Comparison of ENCODE assay signal across 1 cellular context in the genomic region with DNA sequence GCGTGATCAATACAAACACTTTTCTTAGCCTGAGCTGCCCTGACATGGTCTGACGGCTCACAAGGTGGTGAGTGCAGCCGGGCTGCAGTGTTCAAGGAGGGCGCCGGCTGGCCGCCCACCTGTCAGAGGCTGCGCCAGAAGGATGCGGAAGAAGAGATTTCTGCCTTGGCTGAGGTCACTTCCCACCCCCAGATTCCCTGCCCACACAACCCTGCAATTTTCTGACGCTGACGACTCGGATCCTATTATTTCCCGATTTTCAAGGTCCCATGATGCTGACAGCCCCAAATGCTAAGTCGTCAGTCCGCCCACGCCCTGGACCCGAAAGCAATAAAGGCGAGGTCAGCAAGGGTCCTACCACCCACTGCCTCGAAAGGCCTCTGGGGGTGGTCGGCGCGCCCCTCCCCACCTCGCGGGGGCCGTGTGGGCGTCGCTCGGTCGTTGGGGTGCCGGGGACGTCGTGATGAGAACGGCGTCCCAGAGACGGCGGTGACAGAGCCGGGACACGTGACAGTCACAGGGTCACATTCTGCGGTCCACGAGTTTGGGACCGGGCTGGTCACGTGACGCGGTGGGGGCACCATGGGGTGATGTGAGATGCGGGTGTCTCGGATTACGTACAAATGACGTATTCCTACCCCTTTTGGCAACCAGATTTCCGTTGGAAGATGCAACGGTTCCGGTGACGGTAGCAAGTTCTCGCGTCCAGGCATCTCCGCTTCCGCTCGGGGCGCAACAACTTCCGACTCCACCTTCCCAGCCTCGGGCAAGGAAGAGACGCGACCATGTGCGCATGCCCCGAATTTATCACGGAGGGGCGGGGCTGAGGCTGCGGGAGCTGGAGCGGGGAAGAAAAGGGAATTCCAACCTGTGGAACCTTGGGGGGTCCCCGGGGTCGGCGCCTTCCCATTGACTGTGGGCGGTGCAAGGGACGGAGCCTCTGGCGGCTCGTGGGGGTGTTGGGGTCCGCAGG.
TF ChIP-seq lines count a peak whose summit lies in the region.

A gene with protein sequence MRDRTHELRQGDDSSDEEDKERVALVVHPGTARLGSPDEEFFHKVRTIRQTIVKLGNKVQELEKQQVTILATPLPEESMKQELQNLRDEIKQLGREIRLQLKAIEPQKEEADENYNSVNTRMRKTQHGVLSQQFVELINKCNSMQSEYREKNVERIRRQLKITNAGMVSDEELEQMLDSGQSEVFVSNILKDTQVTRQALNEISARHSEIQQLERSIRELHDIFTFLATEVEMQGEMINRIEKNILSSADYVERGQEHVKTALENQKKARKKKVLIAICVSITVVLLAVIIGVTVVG (plus strand): TSS at position 823 of the 973 bp plus-strand sequence. CDS start 248 bp downstream, outside the sequence.

TF ChIP-seq in HEK293, 187 proteins besides CTCF, POLR2A, EP300 and RAD21 (continued from another document and continues in another):
- TF ChIP-seq, protein P1, sequence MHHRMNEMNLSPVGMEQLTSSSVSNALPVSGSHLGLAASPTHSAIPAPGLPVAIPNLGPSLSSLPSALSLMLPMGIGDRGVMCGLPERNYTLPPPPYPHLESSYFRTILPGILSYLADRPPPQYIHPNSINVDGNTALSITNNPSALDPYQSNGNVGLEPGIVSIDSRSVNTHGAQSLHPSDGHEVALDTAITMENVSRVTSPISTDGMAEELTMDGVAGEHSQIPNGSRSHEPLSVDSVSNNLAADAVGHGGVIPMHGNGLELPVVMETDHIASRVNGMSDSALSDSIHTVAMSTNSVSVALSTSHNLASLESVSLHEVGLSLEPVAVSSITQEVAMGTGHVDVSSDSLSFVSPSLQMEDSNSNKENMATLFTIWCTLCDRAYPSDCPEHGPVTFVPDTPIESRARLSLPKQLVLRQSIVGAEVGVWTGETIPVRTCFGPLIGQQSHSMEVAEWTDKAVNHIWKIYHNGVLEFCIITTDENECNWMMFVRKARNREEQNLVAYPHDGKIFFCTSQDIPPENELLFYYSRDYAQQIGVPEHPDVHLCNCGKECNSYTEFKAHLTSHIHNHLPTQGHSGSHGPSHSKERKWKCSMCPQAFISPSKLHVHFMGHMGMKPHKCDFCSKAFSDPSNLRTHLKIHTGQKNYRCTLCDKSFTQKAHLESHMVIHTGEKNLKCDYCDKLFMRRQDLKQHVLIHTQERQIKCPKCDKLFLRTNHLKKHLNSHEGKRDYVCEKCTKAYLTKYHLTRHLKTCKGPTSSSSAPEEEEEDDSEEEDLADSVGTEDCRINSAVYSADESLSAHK (tag by site-specific recombination; IDR thresholded peaks at IDR 0.05) = peak; percentile 72; the same call in 1 of the 2 replicates
- TF ChIP-seq, protein P2, sequence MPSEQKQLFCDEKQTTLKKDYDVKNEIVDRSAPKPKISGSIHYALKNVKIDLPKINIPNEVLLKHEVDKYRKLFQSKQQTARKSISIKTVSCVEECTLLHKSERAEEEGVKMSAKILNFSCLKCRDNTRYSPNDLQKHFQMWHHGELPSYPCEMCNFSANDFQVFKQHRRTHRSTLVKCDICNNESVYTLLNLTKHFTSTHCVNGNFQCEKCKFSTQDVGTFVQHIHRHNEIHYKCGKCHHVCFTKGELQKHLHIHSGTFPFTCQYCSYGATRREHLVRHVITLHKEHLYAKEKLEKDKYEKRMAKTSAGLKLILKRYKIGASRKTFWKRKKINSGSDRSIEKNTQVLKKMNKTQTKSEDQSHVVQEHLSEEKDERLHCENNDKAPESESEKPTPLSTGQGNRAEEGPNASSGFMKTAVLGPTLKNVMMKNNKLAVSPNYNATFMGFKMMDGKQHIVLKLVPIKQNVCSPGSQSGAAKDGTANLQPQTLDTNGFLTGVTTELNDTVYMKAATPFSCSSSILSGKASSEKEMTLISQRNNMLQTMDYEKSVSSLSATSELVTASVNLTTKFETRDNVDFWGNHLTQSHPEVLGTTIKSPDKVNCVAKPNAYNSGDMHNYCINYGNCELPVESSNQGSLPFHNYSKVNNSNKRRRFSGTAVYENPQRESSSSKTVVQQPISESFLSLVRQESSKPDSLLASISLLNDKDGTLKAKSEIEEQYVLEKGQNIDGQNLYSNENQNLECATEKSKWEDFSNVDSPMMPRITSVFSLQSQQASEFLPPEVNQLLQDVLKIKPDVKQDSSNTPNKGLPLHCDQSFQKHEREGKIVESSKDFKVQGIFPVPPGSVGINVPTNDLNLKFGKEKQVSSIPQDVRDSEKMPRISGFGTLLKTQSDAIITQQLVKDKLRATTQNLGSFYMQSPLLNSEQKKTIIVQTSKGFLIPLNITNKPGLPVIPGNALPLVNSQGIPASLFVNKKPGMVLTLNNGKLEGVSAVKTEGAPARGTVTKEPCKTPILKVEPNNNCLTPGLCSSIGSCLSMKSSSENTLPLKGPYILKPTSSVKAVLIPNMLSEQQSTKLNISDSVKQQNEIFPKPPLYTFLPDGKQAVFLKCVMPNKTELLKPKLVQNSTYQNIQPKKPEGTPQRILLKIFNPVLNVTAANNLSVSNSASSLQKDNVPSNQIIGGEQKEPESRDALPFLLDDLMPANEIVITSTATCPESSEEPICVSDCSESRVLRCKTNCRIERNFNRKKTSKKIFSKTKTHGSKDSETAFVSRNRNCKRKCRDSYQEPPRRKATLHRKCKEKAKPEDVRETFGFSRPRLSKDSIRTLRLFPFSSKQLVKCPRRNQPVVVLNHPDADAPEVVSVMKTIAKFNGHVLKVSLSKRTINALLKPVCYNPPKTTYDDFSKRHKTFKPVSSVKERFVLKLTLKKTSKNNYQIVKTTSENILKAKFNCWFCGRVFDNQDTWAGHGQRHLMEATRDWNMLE (tag by site-specific recombination; conservative IDR thresholded peaks at IDR 0.05; ENCODE audit: low read depth) = peak; percentile 89
- TF ChIP-seq SETDB1 (IDR thresholded peaks at IDR 0.05; ENCODE audit: insufficient read length, low read length) (no peak), KLF9 (tag by site-specific recombination; IDR thresholded peaks at IDR 0.05; ENCODE audit: low read depth) (peak; percentile 58; the same call in 1 of the 2 replicates), ZNF660 (tag by site-specific recombination; IDR thresholded peaks at IDR 0.05) (peak; percentile 82), KLF16 (tag by site-specific recombination; IDR thresholded peaks at IDR 0.05) (peak; percentile 97), ZNF558 (tag by site-specific recombination; IDR thresholded peaks at IDR 0.05) (peak; percentile 28; the same call in 1 of the 2 replicates), ZNF571 (tag by site-specific recombination; IDR thresholded peaks at IDR 0.05) (no peak), ZNF248 (tag by site-specific recombination; IDR thresholded peaks at IDR 0.05) (no peak), ZNF501 (tag by site-specific recombination; IDR thresholded peaks at IDR 0.05) (peak; percentile 92), KLF7 (tag by site-specific recombination; IDR thresholded peaks at IDR 0.05; ENCODE audit: borderline replicate concordance) (peak; percentile 75; the same call in 1 of the 2 replicates), ZNF626 (tag by site-specific recombination; IDR thresholded peaks at IDR 0.05) (no peak), ZBTB17 (tag by site-specific recombination; IDR thresholded peaks at IDR 0.05) (peak; percentile 97), ZNF521 (tag by site-specific recombination; IDR thresholded peaks at IDR 0.05) (no peak), ZBTB7A (tag by site-specific recombination; IDR thresholded peaks at IDR 0.05; ENCODE audit: low read depth) (peak; percentile 89; the same call in 1 of the 2 replicates), YY1 (tag by site-specific recombination; IDR thresholded peaks at IDR 0.05) (peak; percentile 66), ZNF48 (tag by site-specific recombination; IDR thresholded peaks at IDR 0.05) (no peak), ZNF837 (tag by site-specific recombination; IDR thresholded peaks at IDR 0.05) (no peak), GLIS1 (tag by site-specific recombination; IDR thresholded peaks at IDR 0.05) (peak; percentile 62), SCRT2 (tag by site-specific recombination; IDR thresholded peaks at IDR 0.05) (peak; percentile 96), ZNF747 (tag by site-specific recombination; IDR thresholded peaks at IDR 0.05) (no peak), ZEB2 (tag by site-specific recombination; IDR thresholded peaks at IDR 0.05) (peak; percentile 99), SP7 (tag by site-specific recombination; IDR thresholded peaks at IDR 0.05) (peak; percentile 98), ZNF366 (tag by site-specific recombination; conservative IDR thresholded peaks at IDR 0.05) (peak; percentile 64), ZNF792 (tag by site-specific recombination; IDR thresholded peaks at IDR 0.05) (no peak), OVOL3 (tag by site-specific recombination; IDR thresholded peaks at IDR 0.05) (no peak), ZNF391 (tag by site-specific recombination; IDR thresholded peaks at IDR 0.05; ENCODE audit: borderline replicate concordance, low read depth) (peak; percentile 96; the same call in 1 of the 2 replicates), BCL11B (tag by site-specific recombination; IDR thresholded peaks at IDR 0.05; ENCODE audit: low read depth) (peak; percentile 48; the same call in 1 of the 2 replicates)
- TF ChIP-seq, protein P3, sequence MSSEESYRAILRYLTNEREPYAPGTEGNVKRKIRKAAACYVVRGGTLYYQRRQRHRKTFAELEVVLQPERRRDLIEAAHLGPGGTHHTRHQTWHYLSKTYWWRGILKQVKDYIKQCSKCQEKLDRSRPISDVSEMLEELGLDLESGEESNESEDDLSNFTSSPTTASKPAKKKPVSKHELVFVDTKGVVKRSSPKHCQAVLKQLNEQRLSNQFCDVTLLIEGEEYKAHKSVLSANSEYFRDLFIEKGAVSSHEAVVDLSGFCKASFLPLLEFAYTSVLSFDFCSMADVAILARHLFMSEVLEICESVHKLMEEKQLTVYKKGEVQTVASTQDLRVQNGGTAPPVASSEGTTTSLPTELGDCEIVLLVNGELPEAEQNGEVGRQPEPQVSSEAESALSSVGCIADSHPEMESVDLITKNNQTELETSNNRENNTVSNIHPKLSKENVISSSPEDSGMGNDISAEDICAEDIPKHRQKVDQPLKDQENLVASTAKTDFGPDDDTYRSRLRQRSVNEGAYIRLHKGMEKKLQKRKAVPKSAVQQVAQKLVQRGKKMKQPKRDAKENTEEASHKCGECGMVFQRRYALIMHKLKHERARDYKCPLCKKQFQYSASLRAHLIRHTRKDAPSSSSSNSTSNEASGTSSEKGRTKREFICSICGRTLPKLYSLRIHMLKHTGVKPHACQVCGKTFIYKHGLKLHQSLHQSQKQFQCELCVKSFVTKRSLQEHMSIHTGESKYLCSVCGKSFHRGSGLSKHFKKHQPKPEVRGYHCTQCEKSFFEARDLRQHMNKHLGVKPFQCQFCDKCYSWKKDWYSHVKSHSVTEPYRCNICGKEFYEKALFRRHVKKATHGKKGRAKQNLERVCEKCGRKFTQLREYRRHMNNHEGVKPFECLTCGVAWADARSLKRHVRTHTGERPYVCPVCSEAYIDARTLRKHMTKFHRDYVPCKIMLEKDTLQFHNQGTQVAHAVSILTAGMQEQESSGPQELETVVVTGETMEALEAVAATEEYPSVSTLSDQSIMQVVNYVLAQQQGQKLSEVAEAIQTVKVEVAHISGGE (tag by site-specific recombination; conservative IDR thresholded peaks at IDR 0.05; ENCODE audit: low read depth) = peak; percentile 98
- TF ChIP-seq, protein P4, sequence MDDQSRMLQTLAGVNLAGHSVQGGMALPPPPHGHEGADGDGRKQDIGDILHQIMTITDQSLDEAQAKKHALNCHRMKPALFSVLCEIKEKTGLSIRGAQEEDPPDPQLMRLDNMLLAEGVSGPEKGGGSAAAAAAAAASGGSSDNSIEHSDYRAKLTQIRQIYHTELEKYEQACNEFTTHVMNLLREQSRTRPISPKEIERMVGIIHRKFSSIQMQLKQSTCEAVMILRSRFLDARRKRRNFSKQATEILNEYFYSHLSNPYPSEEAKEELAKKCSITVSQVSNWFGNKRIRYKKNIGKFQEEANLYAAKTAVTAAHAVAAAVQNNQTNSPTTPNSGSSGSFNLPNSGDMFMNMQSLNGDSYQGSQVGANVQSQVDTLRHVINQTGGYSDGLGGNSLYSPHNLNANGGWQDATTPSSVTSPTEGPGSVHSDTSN (CRISPR knock-in tag; IDR thresholded peaks at IDR 0.05) = no peak
- TF ChIP-seq, protein P5, sequence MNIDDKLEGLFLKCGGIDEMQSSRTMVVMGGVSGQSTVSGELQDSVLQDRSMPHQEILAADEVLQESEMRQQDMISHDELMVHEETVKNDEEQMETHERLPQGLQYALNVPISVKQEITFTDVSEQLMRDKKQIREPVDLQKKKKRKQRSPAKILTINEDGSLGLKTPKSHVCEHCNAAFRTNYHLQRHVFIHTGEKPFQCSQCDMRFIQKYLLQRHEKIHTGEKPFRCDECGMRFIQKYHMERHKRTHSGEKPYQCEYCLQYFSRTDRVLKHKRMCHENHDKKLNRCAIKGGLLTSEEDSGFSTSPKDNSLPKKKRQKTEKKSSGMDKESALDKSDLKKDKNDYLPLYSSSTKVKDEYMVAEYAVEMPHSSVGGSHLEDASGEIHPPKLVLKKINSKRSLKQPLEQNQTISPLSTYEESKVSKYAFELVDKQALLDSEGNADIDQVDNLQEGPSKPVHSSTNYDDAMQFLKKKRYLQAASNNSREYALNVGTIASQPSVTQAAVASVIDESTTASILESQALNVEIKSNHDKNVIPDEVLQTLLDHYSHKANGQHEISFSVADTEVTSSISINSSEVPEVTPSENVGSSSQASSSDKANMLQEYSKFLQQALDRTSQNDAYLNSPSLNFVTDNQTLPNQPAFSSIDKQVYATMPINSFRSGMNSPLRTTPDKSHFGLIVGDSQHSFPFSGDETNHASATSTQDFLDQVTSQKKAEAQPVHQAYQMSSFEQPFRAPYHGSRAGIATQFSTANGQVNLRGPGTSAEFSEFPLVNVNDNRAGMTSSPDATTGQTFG (tag by site-specific recombination; IDR thresholded peaks at IDR 0.05; ENCODE audit: borderline replicate concordance) = 0 out of 2 replicates have a peak, but pooled peaks have one; percentile 28
- TF ChIP-seq, protein P6, sequence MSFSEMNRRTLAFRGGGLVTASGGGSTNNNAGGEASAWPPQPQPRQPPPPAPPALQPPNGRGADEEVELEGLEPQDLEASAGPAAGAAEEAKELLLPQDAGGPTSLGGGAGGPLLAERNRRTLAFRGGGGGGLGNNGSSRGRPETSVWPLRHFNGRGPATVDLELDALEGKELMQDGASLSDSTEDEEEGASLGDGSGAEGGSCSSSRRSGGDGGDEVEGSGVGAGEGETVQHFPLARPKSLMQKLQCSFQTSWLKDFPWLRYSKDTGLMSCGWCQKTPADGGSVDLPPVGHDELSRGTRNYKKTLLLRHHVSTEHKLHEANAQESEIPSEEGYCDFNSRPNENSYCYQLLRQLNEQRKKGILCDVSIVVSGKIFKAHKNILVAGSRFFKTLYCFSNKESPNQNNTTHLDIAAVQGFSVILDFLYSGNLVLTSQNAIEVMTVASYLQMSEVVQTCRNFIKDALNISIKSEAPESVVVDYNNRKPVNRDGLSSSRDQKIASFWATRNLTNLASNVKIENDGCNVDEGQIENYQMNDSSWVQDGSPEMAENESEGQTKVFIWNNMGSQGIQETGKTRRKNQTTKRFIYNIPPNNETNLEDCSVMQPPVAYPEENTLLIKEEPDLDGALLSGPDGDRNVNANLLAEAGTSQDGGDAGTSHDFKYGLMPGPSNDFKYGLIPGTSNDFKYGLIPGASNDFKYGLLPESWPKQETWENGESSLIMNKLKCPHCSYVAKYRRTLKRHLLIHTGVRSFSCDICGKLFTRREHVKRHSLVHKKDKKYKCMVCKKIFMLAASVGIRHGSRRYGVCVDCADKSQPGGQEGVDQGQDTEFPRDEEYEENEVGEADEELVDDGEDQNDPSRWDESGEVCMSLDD (tag by site-specific recombination; IDR thresholded peaks at IDR 0.05) = peak; percentile 100
- TF ChIP-seq, protein P7, sequence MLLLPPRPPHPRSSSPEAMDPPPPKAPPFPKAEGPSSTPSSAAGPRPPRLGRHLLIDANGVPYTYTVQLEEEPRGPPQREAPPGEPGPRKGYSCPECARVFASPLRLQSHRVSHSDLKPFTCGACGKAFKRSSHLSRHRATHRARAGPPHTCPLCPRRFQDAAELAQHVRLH (tag by site-specific recombination; IDR thresholded peaks at IDR 0.05) = peak; percentile 99
